In genomic region chr18:79834834-79835233, GRCh38 we compare ENCODE assay signal across 34 cellular contexts. TPM values are rescaled to one million over a fixed set of nuclear protein-coding genes. Genes with fewer than 3 reads are reported as not detected.
"Had no signal": no experiment of that assay in that cellular context is flagged by ENCODE, and none has a peak within 500 bp of the region (broad histone marks: within the 10 kb centered on the region; RNA-seq: fewer than 3 reads in every experiment).

No MANE protein-coding gene starts in this region.

- H3K4me3 ChIP-seq: adrenal gland, body of pancreas, cardiac muscle cell, esophagus muscularis mucosa, gastrocnemius medialis had no signal

- H3K4me1 Mint-ChIP-seq: activated B cell treated with CpG ODN at 0.5 μM for 24 hours; activated naive CD4-positive, alpha-beta T cell treated with anti-CD3 and anti-CD28 coated beads, Interleukin-2, amount 50 U/mL, for 24 hours; activated naive CD8-positive, alpha-beta T cell treated with anti-CD3 and anti-CD28 coated beads for 36 hours; activated naive CD8-positive, alpha-beta T cell treated with anti-CD3 and anti-CD28 coated beads, Interleukin-2, amount 50 U/mL, for 24 hours; T-helper 17 cell had no signal

- H3K9me3 ChIP-seq: body of pancreas, esophagus muscularis mucosa, gastrocnemius medialis had no signal

- H3K27me3 ChIP-seq: body of pancreas, cardiac muscle cell, foreskin keratinocyte had no signal

- H3K27ac ChIP-seq: adrenal gland, body of pancreas, cardiac muscle cell, esophagus muscularis mucosa, foreskin keratinocyte, gastrocnemius medialis, WERI-Rb-1 had no signal

- H3K4me1 ChIP-seq: adrenal gland, body of pancreas, esophagus muscularis mucosa, foreskin keratinocyte, gastrocnemius medialis had no signal

- H3K4me3 Mint-ChIP-seq: activated B cell treated with CpG ODN at 0.5 μM for 24 hours; activated CD8-positive, alpha-beta T cell treated with anti-CD3 and anti-CD28 coated beads for 36 hours; activated naive CD4-positive, alpha-beta T cell treated with anti-CD3 and anti-CD28 coated beads for 36 hours; activated naive CD4-positive, alpha-beta T cell treated with anti-CD3 and anti-CD28 coated beads, Interleukin-2, amount 50 U/mL, for 24 hours; activated naive CD8-positive, alpha-beta T cell treated with anti-CD3 and anti-CD28 coated beads for 36 hours; activated naive CD8-positive, alpha-beta T cell treated with anti-CD3 and anti-CD28 coated beads, Interleukin-2, amount 50 U/mL, for 24 hours; activated T-cell treated with anti-CD3 and anti-CD28 coated beads, Interleukin-2, amount 50 U/mL, for 4 hours; effector memory CD8-positive, alpha-beta T cell; T-helper 17 cell; T-helper 2 cell treated with Interferon-gamma antibody and Interleukin-4, amounts not matched to agents 5 μg/mL and 100 μg/mL, for 36 hours had no signal

- H3K36me3 Mint-ChIP-seq: activated naive CD4-positive, alpha-beta T cell treated with anti-CD3 and anti-CD28 coated beads, Interleukin-2, amount 50 U/mL, for 24 hours; activated naive CD8-positive, alpha-beta T cell treated with anti-CD3 and anti-CD28 coated beads for 36 hours had no signal

- H3K36me3 ChIP-seq: adrenal gland, cardiac muscle cell, esophagus muscularis mucosa, gastrocnemius medialis, WERI-Rb-1 had no signal

- FAIRE-seq: colon had no signal

- H3K27ac Mint-ChIP-seq: activated B cell treated with CpG ODN at 0.5 μM for 24 hours; activated CD8-positive, alpha-beta T cell treated with anti-CD3 and anti-CD28 coated beads for 36 hours; activated naive CD4-positive, alpha-beta T cell treated with anti-CD3 and anti-CD28 coated beads for 36 hours; activated naive CD4-positive, alpha-beta T cell treated with anti-CD3 and anti-CD28 coated beads, Interleukin-2, amount 50 U/mL, for 24 hours; activated naive CD8-positive, alpha-beta T cell treated with anti-CD3 and anti-CD28 coated beads for 36 hours; activated naive CD8-positive, alpha-beta T cell treated with anti-CD3 and anti-CD28 coated beads, Interleukin-2, amount 50 U/mL, for 24 hours; activated T-helper 2 cell treated with anti-CD3 and anti-CD28 coated beads, Interferon-gamma antibody, Interleukin-2, Interleukin-4, amounts not matched to agents 10 μg/mL and 5 μg/mL and 100 μg/mL, durations not matched to agents 14 hours and 24 hours and 36 hours; effector memory CD8-positive, alpha-beta T cell; T-helper 17 cell; T-helper 2 cell treated with Interferon-gamma antibody and Interleukin-4, amounts not matched to agents 5 μg/mL and 100 μg/mL, for 36 hours had no signal

- H3K9me3 Mint-ChIP-seq: activated CD8-positive, alpha-beta T cell treated with anti-CD3 and anti-CD28 coated beads for 36 hours; activated naive CD4-positive, alpha-beta T cell treated with anti-CD3 and anti-CD28 coated beads for 36 hours; activated naive CD4-positive, alpha-beta T cell treated with anti-CD3 and anti-CD28 coated beads, Interleukin-2, amount 50 U/mL, for 24 hours; activated naive CD8-positive, alpha-beta T cell treated with anti-CD3 and anti-CD28 coated beads for 36 hours; activated T-cell treated with anti-CD3 and anti-CD28 coated beads, Interleukin-2, amount 50 U/mL, for 4 hours; activated T-helper 2 cell treated with anti-CD3 and anti-CD28 coated beads, Interferon-gamma antibody, Interleukin-2, Interleukin-4, amounts not matched to agents 10 μg/mL and 5 μg/mL and 100 μg/mL, durations not matched to agents 14 hours and 24 hours and 36 hours; effector memory CD8-positive, alpha-beta T cell; T-helper 2 cell treated with Interferon-gamma antibody and Interleukin-4, amounts not matched to agents 5 μg/mL and 100 μg/mL, for 36 hours had no signal

- DNase-seq: activated B cell treated with CpG ODN at 0.5 μM for 24 hours; activated CD4-positive, alpha-beta T cell treated with anti-CD3 and anti-CD28 coated beads for 48 hours; activated CD4-positive, alpha-beta T cell treated with anti-CD3 and anti-CD28 coated beads, Interleukin-2, amount 50 U/mL, for 1 hour; activated CD4-positive, alpha-beta T cell treated with anti-CD3 and anti-CD28 coated beads, Interleukin-2, amount 50 U/mL, for 48 hours; activated CD8-positive, alpha-beta memory T cell treated with anti-CD3 and anti-CD28 coated beads for 24 hours; activated CD8-positive, alpha-beta T cell treated with anti-CD3 and anti-CD28 coated beads for 36 hours; activated effector memory CD4-positive, alpha-beta T cell treated with anti-CD3 and anti-CD28 coated beads, Interleukin-2, amount 50 U/mL, for 16 hours; activated naive CD4-positive, alpha-beta T cell treated with anti-CD3 and anti-CD28 coated beads for 36 hours; activated naive CD8-positive, alpha-beta T cell treated with anti-CD3 and anti-CD28 coated beads for 36 hours; activated naive CD8-positive, alpha-beta T cell treated with anti-CD3 and anti-CD28 coated beads, Interleukin-2, amount 50 U/mL, for 24 hours; activated T-cell treated with anti-CD3 and anti-CD28 coated beads, Interleukin-2, amount 50 U/mL, for 4 hours; amygdala; aorta; body of pancreas; central memory CD4-positive, alpha-beta T cell; cortex of kidney; dermis blood vessel endothelial cell; effector CD4-positive, alpha-beta T cell; effector memory CD8-positive, alpha-beta T cell; erythroblast; foreskin keratinocyte; gastrocnemius medialis; T-helper 1 cell; T-helper 17 cell; T1000; WERI-Rb-1 had no signal

RNA-seq across cellular contexts. Expression of gene KCNG2, which starts 37.1 kb away (rescaled TPM):
- total RNA-seq: activated B cell treated with CpG ODN at 0.5 μM for 24 hours; activated CD8-positive, alpha-beta T cell treated with anti-CD3 and anti-CD28 coated beads for 36 hours; activated naive CD4-positive, alpha-beta T cell treated with anti-CD3 and anti-CD28 coated beads for 36 hours; activated naive CD8-positive, alpha-beta T cell treated with anti-CD3 and anti-CD28 coated beads for 36 hours; activated T-cell treated with anti-CD3 and anti-CD28 coated beads, Interleukin-2, amount 50 U/mL, for 4 hours; activated T-helper 2 cell treated with anti-CD3 and anti-CD28 coated beads, Interferon-gamma antibody, Interleukin-2, Interleukin-4, amounts not matched to agents 10 μg/mL and 5 μg/mL and 100 μg/mL, durations not matched to agents 14 hours and 24 hours and 36 hours; body of pancreas; cardiac muscle cell; chondrocyte; foreskin keratinocyte; T-helper 17 cell had no signal
- polyA plus RNA-seq: aorta, foreskin keratinocyte had no signal
